1 cellular context compared by ENCODE assay signal in the genomic region with DNA sequence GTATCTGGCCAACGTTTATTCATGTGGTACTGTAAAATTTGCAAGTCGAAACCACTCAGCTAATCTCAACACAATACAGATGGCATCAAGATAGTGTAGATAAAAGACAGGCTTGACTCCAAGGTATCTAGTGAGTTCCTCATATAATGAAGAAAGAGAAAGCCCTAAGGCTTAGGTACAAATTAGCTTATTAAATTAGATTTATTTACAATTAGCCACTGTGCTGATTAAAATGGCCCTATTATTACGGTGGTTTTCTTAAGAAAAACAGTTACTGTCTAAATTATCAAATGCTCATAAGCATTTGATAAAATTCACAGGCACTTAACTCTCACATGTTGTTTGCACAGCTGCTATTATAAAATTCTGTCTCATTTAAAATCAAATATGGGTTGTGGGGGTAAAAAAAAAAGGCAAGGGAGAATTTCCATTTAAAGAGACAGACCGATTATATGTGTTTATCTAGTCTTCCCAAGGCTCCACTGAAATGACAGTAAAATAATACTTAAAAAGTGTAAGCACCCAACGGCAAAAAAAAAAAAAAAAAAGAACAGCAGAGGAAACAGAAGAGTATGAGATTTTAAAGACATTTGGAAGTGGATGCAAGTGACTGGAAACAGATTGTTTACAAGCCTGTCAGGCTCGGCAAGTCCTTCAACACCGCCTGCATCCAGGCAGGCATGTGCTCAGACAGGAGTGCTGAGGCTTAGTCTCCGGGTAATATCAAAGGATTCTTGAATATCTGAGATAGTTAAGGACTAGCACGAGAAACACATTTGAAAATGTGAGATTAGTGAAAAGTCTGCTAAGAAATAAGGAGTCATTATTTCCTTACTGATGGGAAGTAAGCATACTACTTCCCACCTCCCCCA.
TF ChIP-seq lines count a peak whose summit lies in the region.

No MANE protein-coding gene starts in this region.

TF ChIP-seq in SK-N-SH, 30 proteins besides CTCF, POLR2A, EP300 and RAD21 (continued from another document):
- TF ChIP-seq ZBTB33 (IDR thresholded peaks at IDR 0.05; ENCODE audit: borderline replicate concordance, low read depth), result no peak
- peak; percentile 79 for TF ChIP-seq RCOR1 (IDR thresholded peaks at IDR 0.05; ENCODE audit: low read length)
- peak; percentile 58 for TF ChIP-seq CHD2 (IDR thresholded peaks at IDR 0.05; ENCODE audit: low read length, partially characterized antibody)
- TF ChIP-seq, protein P1, sequence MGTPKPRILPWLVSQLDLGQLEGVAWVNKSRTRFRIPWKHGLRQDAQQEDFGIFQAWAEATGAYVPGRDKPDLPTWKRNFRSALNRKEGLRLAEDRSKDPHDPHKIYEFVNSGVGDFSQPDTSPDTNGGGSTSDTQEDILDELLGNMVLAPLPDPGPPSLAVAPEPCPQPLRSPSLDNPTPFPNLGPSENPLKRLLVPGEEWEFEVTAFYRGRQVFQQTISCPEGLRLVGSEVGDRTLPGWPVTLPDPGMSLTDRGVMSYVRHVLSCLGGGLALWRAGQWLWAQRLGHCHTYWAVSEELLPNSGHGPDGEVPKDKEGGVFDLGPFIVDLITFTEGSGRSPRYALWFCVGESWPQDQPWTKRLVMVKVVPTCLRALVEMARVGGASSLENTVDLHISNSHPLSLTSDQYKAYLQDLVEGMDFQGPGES (IDR thresholded peaks at IDR 0.05; ENCODE audit: low read depth, low read length), result no peak
- no peak for TF ChIP-seq NFIC (IDR thresholded peaks at IDR 0.05; ENCODE audit: borderline replicate concordance)
- no peak for TF ChIP-seq GABPA (IDR thresholded peaks at IDR 0.05; ENCODE audit: low read depth)
- no peak for TF ChIP-seq ELF1 (IDR thresholded peaks at IDR 0.05)
- no peak for TF ChIP-seq FOSL2 (IDR thresholded peaks at IDR 0.05; ENCODE audit: borderline replicate concordance, low read depth)
- TF ChIP-seq JUND (IDR thresholded peaks at IDR 0.05), result no peak
- peak; percentile 58; the same call in 1 of the 2 replicates for TF ChIP-seq MXI1 (IDR thresholded peaks at IDR 0.05; ENCODE audit: low read depth, low read length)
- peak; percentile 97 for TF ChIP-seq GATA2 (CRISPR knock-in tag; IDR thresholded peaks at IDR 0.05)
- no peak for TF ChIP-seq YY1 (IDR thresholded peaks at IDR 0.05; ENCODE audit: low read depth)
- TF ChIP-seq EZH2phosphoT487 (IDR thresholded peaks at IDR 0.05; ENCODE audit: borderline replicate concordance, low read depth), result no peak
- TF ChIP-seq, protein P2, sequence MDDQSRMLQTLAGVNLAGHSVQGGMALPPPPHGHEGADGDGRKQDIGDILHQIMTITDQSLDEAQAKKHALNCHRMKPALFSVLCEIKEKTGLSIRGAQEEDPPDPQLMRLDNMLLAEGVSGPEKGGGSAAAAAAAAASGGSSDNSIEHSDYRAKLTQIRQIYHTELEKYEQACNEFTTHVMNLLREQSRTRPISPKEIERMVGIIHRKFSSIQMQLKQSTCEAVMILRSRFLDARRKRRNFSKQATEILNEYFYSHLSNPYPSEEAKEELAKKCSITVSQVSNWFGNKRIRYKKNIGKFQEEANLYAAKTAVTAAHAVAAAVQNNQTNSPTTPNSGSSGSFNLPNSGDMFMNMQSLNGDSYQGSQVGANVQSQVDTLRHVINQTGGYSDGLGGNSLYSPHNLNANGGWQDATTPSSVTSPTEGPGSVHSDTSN (IDR thresholded peaks at IDR 0.05), result no peak
- no peak for TF ChIP-seq FOXJ3 (CRISPR knock-in tag; IDR thresholded peaks at IDR 0.05)
- no peak for TF ChIP-seq RFX5 (IDR thresholded peaks at IDR 0.05; ENCODE audit: low read length)
- TF ChIP-seq MEF2A (IDR thresholded peaks at IDR 0.05; ENCODE audit: borderline replicate concordance, low read depth), result no peak
